1 cellular context compared by ENCODE assay signal in the genomic region with DNA sequence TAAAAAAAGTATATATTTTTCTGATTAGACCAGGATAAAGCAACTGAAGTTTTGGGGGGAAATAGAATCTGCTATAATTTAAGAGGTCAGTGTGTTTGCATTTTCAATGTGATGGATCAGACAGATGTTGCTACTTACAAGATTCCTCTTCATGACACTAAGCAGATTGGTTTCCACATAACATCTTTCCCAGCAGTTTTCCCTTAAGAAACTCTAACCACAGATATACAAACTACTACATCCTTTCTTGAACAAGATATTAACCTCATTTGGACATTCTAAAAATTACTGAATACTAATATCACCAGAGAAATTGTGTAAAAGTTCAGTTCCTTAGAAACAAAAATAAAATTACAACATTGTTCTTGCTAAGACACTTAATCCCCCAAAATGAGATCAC.
TF ChIP-seq lines count a peak whose summit lies in the region.

No MANE protein-coding gene starts in this region.

TF ChIP-seq in SK-N-SH treated with all-trans-retinoic acid at 6 μM for 48 hours, 23 proteins besides CTCF, POLR2A, EP300 and RAD21 (continued from another document):
- TF ChIP-seq, protein P1, sequence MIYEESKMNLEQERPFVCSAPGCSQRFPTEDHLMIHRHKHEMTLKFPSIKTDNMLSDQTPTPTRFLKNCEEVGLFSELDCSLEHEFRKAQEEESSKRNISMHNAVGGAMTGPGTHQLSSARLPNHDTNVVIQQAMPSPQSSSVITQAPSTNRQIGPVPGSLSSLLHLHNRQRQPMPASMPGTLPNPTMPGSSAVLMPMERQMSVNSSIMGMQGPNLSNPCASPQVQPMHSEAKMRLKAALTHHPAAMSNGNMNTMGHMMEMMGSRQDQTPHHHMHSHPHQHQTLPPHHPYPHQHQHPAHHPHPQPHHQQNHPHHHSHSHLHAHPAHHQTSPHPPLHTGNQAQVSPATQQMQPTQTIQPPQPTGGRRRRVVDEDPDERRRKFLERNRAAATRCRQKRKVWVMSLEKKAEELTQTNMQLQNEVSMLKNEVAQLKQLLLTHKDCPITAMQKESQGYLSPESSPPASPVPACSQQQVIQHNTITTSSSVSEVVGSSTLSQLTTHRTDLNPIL (CRISPR knock-in tag; IDR thresholded peaks at IDR 0.05; ENCODE audit: low read depth), result no peak
- TF ChIP-seq ZNF8 (CRISPR knock-in tag; IDR thresholded peaks at IDR 0.05) (no peak), ZFP30 (CRISPR knock-in tag; IDR thresholded peaks at IDR 0.05) (no peak), ZNF565 (CRISPR knock-in tag; conservative IDR thresholded peaks at IDR 0.05; ENCODE audit: low read depth) (no peak), ZC3H10 (CRISPR knock-in tag; IDR thresholded peaks at IDR 0.05) (no peak), ISL1 (CRISPR knock-in tag; IDR thresholded peaks at IDR 0.05) (no peak), BACH2 (CRISPR knock-in tag; IDR thresholded peaks at IDR 0.05; ENCODE audit: borderline replicate concordance) (no peak), SNAI2 (CRISPR knock-in tag; IDR thresholded peaks at IDR 0.05) (no peak), CSDC2 (CRISPR knock-in tag; IDR thresholded peaks at IDR 0.05) (no peak), OSR1 (CRISPR knock-in tag; IDR thresholded peaks at IDR 0.05) (no peak), ZNF70 (CRISPR knock-in tag; IDR thresholded peaks at IDR 0.05) (no peak), TCF4 (CRISPR knock-in tag; IDR thresholded peaks at IDR 0.05; ENCODE audit: borderline replicate concordance) (no peak), ESRRG (CRISPR knock-in tag; IDR thresholded peaks at IDR 0.05) (no peak), TOX (CRISPR knock-in tag; IDR thresholded peaks at IDR 0.05; ENCODE audit: borderline replicate concordance) (no peak), PPARA (CRISPR knock-in tag; IDR thresholded peaks at IDR 0.05; ENCODE audit: borderline replicate concordance) (no peak)
- TF ChIP-seq, protein P2, sequence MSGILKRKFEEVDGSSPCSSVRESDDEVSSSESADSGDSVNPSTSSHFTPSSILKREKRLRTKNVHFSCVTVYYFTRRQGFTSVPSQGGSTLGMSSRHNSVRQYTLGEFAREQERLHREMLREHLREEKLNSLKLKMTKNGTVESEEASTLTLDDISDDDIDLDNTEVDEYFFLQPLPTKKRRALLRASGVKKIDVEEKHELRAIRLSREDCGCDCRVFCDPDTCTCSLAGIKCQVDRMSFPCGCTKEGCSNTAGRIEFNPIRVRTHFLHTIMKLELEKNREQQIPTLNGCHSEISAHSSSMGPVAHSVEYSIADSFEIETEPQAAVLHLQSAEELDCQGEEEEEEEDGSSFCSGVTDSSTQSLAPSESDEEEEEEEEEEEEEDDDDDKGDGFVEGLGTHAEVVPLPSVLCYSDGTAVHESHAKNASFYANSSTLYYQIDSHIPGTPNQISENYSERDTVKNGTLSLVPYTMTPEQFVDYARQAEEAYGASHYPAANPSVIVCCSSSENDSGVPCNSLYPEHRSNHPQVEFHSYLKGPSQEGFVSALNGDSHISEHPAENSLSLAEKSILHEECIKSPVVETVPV (CRISPR knock-in tag; IDR thresholded peaks at IDR 0.05), result no peak
